ENCODE assay signal across 1 cellular context in the genomic region with DNA sequence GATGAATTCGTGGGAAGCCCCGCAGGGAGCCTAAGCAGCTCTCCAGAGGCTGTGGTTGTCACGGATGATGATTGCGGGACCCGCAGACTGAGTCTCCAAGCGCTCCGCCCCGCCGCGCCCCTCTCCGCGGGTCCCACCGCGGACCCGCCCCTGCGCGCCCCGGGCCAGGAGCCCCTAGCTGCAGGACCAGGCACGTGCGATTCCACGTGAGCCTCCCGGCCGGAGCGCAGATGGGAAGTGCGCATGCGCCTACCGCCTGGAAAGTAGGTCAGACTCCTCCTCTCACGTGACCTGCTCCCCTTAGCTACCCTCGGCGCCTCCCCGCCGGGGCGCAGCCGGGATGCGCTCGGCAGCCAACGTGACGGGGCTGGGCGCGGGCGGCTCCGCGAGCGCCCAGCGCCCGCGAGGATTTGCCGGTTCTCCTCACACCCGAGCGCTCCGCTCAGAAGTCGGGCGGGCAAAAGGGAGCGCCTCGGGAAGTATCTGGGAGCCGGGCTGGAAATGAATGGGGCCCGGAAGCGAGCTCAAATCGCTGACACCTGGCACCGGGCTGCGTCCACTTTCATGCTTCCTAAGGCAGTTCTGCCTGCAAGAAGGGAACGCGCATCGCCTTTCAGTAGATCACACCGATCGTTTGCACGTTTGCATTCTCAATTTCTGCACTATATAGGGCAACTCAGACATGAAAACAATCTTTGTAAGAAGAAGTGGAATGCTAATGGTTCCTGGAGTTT.
TF ChIP-seq lines count a peak whose summit lies in the region.

No MANE protein-coding gene starts in this region.

TF ChIP-seq in WTC11, 78 proteins besides CTCF, POLR2A, EP300 and RAD21 (continued from another document):
- TF ChIP-seq, protein P1, sequence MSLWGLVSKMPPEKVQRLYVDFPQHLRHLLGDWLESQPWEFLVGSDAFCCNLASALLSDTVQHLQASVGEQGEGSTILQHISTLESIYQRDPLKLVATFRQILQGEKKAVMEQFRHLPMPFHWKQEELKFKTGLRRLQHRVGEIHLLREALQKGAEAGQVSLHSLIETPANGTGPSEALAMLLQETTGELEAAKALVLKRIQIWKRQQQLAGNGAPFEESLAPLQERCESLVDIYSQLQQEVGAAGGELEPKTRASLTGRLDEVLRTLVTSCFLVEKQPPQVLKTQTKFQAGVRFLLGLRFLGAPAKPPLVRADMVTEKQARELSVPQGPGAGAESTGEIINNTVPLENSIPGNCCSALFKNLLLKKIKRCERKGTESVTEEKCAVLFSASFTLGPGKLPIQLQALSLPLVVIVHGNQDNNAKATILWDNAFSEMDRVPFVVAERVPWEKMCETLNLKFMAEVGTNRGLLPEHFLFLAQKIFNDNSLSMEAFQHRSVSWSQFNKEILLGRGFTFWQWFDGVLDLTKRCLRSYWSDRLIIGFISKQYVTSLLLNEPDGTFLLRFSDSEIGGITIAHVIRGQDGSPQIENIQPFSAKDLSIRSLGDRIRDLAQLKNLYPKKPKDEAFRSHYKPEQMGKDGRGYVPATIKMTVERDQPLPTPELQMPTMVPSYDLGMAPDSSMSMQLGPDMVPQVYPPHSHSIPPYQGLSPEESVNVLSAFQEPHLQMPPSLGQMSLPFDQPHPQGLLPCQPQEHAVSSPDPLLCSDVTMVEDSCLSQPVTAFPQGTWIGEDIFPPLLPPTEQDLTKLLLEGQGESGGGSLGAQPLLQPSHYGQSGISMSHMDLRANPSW (CRISPR knock-in tag; conservative IDR thresholded peaks at IDR 0.05; ENCODE audit: low read depth), result no peak
- TF ChIP-seq ZNF671 (CRISPR knock-in tag; IDR thresholded peaks at IDR 0.05) (no peak), CBFB (CRISPR knock-in tag; IDR thresholded peaks at IDR 0.05; ENCODE audit: low read depth) (no peak), HMGXB4 (CRISPR knock-in tag; IDR thresholded peaks at IDR 0.05) (peak; percentile 64; the same call in 1 of the 2 replicates)
